Comparison of ENCODE assay signal across 23 cellular contexts in genomic region chr6:140475086-140475485, GRCh38.
DNase-seq lines count a peak whose midpoint lies in the region; ATAC-seq and TF ChIP-seq lines count a peak whose summit lies in the region.
"Had no signal": no experiment of that assay in that cellular context is flagged by ENCODE, and none has a peak within 500 bp of the region (broad histone marks: within the 10 kb centered on the region; RNA-seq: fewer than 3 reads in every experiment).

No MANE protein-coding gene starts in this region.

- peaks cover 4% of the 10 kb centered on the region for H3K9me3 ChIP-seq in IMR-90 (ENCODE audit: control insufficient read depth, insufficient read depth, low read length)
- H3K9me3 ChIP-seq in spleen, result no peaks in the 10 kb centered on the region
- H3K9me3 ChIP-seq: body of pancreas, psoas muscle had no signal

- no peaks in the 10 kb centered on the region for H3K79me1 ChIP-seq in IMR-90 (ENCODE audit: low read depth in 1 of 2, low read length in 2 of 2)

- H3K4me1 ChIP-seq in IMR-90 (ENCODE audit: control insufficient read depth, insufficient read depth, low read length) (no peaks in the 10 kb centered on the region; the same call in 1 of the 2 replicates), spleen (no peaks in the 10 kb centered on the region)
- H3K4me1 ChIP-seq: body of pancreas, gastroesophageal sphincter, psoas muscle had no signal

- no peak overlapping the region for H3K4ac ChIP-seq in IMR-90 (ENCODE audit: low read depth, low read length)

- intact Hi-C loops in IMR-90 (cut with micrococcal nuclease), result no loop called here
- intact Hi-C loops in spleen (cut with DNase I; ENCODE audit: low total_unique reads), result no loop called here

- H3K4me2 ChIP-seq in IMR-90 (ENCODE audit: low read depth, low read length), result no peak overlapping the region

- no peak for TF ChIP-seq RAD21 in IMR-90 (IDR thresholded peaks at IDR 0.05; ENCODE audit: low read length)

- dilution Hi-C loops in IMR-90 (cut with HindIII; ENCODE audit: low sequenced_read_pairs, unreplicated experiment), result no loop called here

- H4K5ac ChIP-seq in IMR-90 (ENCODE audit: low read depth, low read length), result no peak overlapping the region; the same call in 1 of the 2 replicates

- BruUV-seq in IMR-90 (replicated peaks; lab: Mats Ljungman, UMichigan), result no TSS peak

- H3K9me1 ChIP-seq in IMR-90 (ENCODE audit: insufficient read depth, low read length), result no peaks in the 10 kb centered on the region

- in situ Hi-C loops in IMR-90 (cut with MboI; ENCODE audit: low sequenced_read_pairs), result no loop called here

- H3K27me3 ChIP-seq in IMR-90 (ENCODE audit: control insufficient read depth, insufficient read depth, low read length) (no peaks in the 10 kb centered on the region), spleen (replicated peaks in 1 of 7) (no peaks in the 10 kb centered on the region)
- H3K27me3 ChIP-seq: body of pancreas, gastroesophageal sphincter, MG63 had no signal

- H2BK5ac ChIP-seq in IMR-90 (ENCODE audit: low read depth, low read length, poor library complexity, severe bottlenecking), result no peak overlapping the region

- peak overlapping the region; percentile 15; the same call in 1 of the 2 replicates for H2BK20ac ChIP-seq in IMR-90 (ENCODE audit: low read depth, low read length)

- DNase-seq in IMR-90 (no peak), astrocyte of the hippocampus (ENCODE audit: low read depth, low spot score) (peak; percentile 47), iris pigment epithelial cell (ENCODE audit: low read depth) (peak; percentile 44), skeletal muscle cell (ENCODE audit: low read depth) (peak; percentile 23), HEK293T (ENCODE audit: extremely low spot score) (no peak), spleen (no peak), NCI-H187 treated with DMSO at 0.1 percent for 48 hours (lab: John Stamatoyannopoulos, UW) (no peak)
- DNase-seq: activated CD8-positive, alpha-beta memory T cell treated with anti-CD3 and anti-CD28 coated beads, Interleukin-2, amount 50 U/mL, for 48 hours; body of pancreas; CD8-positive, alpha-beta T cell; effector memory CD4-positive, alpha-beta T cell; MG63; NCI-H1436 treated with DMSO at 0.1 percent for 48 hours; NCI-H524; psoas muscle; RPMI8226; stimulated activated CD4-positive, alpha-beta T cell treated with anti-CD3 and anti-CD28 coated beads, Interleukin-4, amount 100 ng/mL, for 24 hours; trophoblast cell had no signal

- 0 out of 2 replicates have a peak overlapping the region, but pooled peaks have one; percentile 32 for H3K14ac ChIP-seq in IMR-90 (replicated peaks; ENCODE audit: low read depth, low read length)

- no CpG with 5 or more reads among the region's 2 CpGs for WGBS in IMR-90 (ENCODE audit: extremely low coverage in 2 of 2, insufficient read length in 1 of 2), 2 experiments
- 86 to 97% (median 88%) methylated on average over 2 of the region's 2 CpGs for WGBS in spleen, 5 donors

- no peaks in the 10 kb centered on the region for H3K36me3 ChIP-seq in IMR-90 (ENCODE audit: control insufficient read depth, insufficient read depth, low read length)
- no peaks in the 10 kb centered on the region for H3K36me3 ChIP-seq in spleen
- H3K36me3 ChIP-seq: gastroesophageal sphincter, MG63 had no signal

- no peak overlapping the region for H3K9ac ChIP-seq in IMR-90 (ENCODE audit: low read depth, low read length)

- 0 out of 3 replicates have a peak overlapping the region, but pooled peaks have one; percentile 59 for H2BK15ac ChIP-seq in IMR-90 (ENCODE audit: low read depth, low read length)

- H2AFZ ChIP-seq in IMR-90 (replicated peaks; ENCODE audit: low read length, poor library complexity), result no peak overlapping the region

- H3K27ac ChIP-seq in IMR-90 (ENCODE audit: insufficient read depth, low read length) (no peak overlapping the region), spleen (no peak overlapping the region)
- H3K27ac ChIP-seq: body of pancreas, gastroesophageal sphincter, psoas muscle, SK-N-MC had no signal

- H2AK9ac ChIP-seq in IMR-90 (replicated peaks; ENCODE audit: low read depth, low read length, poor library complexity), result no peak overlapping the region

- no peak overlapping the region for H4K91ac ChIP-seq in IMR-90 (ENCODE audit: insufficient read depth, low read depth, low read length)

- no peak overlapping the region for H3K23ac ChIP-seq in IMR-90 (ENCODE audit: low read depth, low read length)

- POLR2A ChIA-PET in IMR-90 (lab: Charles Lee; ENCODE audit: unreplicated experiment), result no interaction called here
- POLR2A ChIA-PET in HEK293T (lab: Yijun Ruan, JAX), result no interaction called here

- CTCF ChIA-PET in IMR-90 (lab: Yijun Ruan, JAX), result no interaction called here
- CTCF ChIA-PET in HEK293T (lab: Yijun Ruan, JAX), result no interaction called here

- H2AK5ac ChIP-seq in IMR-90 (ENCODE audit: low read depth, low read length), result no peak overlapping the region

- H3K56ac ChIP-seq in IMR-90 (ENCODE audit: extremely low read depth, insufficient read depth, low read length), result no peak overlapping the region

- H4K8ac ChIP-seq in IMR-90 (ENCODE audit: low read depth in 2 of 2, low read length in 2 of 2), result peak overlapping the region in 1 of 2 experiments; percentile 42; a peak in 1 of 4 replicates

- H3K4me3 ChIP-seq in IMR-90 (ENCODE audit: insufficient read depth, low read depth, low read length) (no peak overlapping the region), skeletal muscle cell (ENCODE audit: low read depth, low read length) (no peak overlapping the region), spleen (no peak overlapping the region)
- H3K4me3 ChIP-seq: body of pancreas, gastroesophageal sphincter, GM12878, MG63, psoas muscle, SK-N-MC had no signal

- no peaks in the 10 kb centered on the region for H4K20me1 ChIP-seq in IMR-90 (ENCODE audit: insufficient read depth, low read length)

- TF ChIP-seq CTCF in IMR-90 (conservative IDR thresholded peaks at IDR 0.05; ENCODE audit: low read depth, low read length) (no peak), spleen (IDR thresholded peaks at IDR 0.05 in 8 of 11, conservative IDR thresholded peaks at IDR 0.05 in 3 of 11) (no peak)

- peak overlapping the region; percentile 50; the same call in 1 of the 2 replicates for H2BK120ac ChIP-seq in IMR-90 (ENCODE audit: low read depth, low read length)

- ATAC-seq in IMR-90 (ENCODE audit: low read depth) (no peak), HG03571 (IDR thresholded peaks at IDR 0.05; ENCODE audit: unreplicated experiment) (no peak)
- ATAC-seq: body of pancreas; CD8-positive, alpha-beta T cell; esophagus mucosa; gastroesophageal sphincter; GM12878; psoas muscle had no signal

- no peak for TF ChIP-seq POLR2A in IMR-90 (IDR thresholded peaks at IDR 0.05; ENCODE audit: low read depth, low read length)
- no peak for TF ChIP-seq POLR2A in spleen (IDR thresholded peaks at IDR 0.05)

- peak overlapping the region; percentile 51; the same call in 1 of the 2 replicates for H3K18ac ChIP-seq in IMR-90 (ENCODE audit: low read depth, low read length)

TF ChIP-seq in IMR-90, 13 proteins besides CTCF, POLR2A, EP300 and RAD21:
- TF ChIP-seq CEBPB (IDR thresholded peaks at IDR 0.05; ENCODE audit: low read depth, low read length), result no peak
- TF ChIP-seq USF2 (IDR thresholded peaks at IDR 0.05; ENCODE audit: low read depth, low read length), result no peak
- TF ChIP-seq CHD1 (IDR thresholded peaks at IDR 0.05; ENCODE audit: low read depth, low read length), result no peak
- no peak for TF ChIP-seq BHLHE40 (IDR thresholded peaks at IDR 0.05; ENCODE audit: low read depth, low read length)
- no peak for TF ChIP-seq ELK1 (IDR thresholded peaks at IDR 0.05; ENCODE audit: borderline replicate concordance, low read depth, low read length)
- TF ChIP-seq RFX5 (IDR thresholded peaks at IDR 0.05; ENCODE audit: low read depth, low read length), result no peak

TF ChIP-seq in HEK293T, 16 proteins besides CTCF, POLR2A, EP300 and RAD21:
- TF ChIP-seq FOXM1 (IDR thresholded peaks at IDR 0.05; ENCODE audit: borderline replicate concordance) (no peak), FOXK2 (IDR thresholded peaks at IDR 0.05) (no peak), LEF1 (IDR thresholded peaks at IDR 0.05; ENCODE audit: borderline replicate concordance) (no peak), CTBP1 (IDR thresholded peaks at IDR 0.05; ENCODE audit: borderline replicate concordance) (no peak), SUZ12 (IDR thresholded peaks at IDR 0.05) (no peak), ELF4 (IDR thresholded peaks at IDR 0.05) (no peak), FOXA1 (IDR thresholded peaks at IDR 0.05) (no peak), NFRKB (IDR thresholded peaks at IDR 0.05) (no peak), ZNF384 (IDR thresholded peaks at IDR 0.05) (no peak), ARNT (IDR thresholded peaks at IDR 0.05) (no peak), BHLHE40 (IDR thresholded peaks at IDR 0.05; ENCODE audit: borderline replicate concordance) (no peak), SP1 (IDR thresholded peaks at IDR 0.05) (no peak), TARDBP (IDR thresholded peaks at IDR 0.05) (no peak), L3MBTL2 (conservative IDR thresholded peaks at IDR 0.05) (no peak), HDGF (IDR thresholded peaks at IDR 0.05; ENCODE audit: borderline replicate concordance) (no peak)
- TF ChIP-seq, protein P1, sequence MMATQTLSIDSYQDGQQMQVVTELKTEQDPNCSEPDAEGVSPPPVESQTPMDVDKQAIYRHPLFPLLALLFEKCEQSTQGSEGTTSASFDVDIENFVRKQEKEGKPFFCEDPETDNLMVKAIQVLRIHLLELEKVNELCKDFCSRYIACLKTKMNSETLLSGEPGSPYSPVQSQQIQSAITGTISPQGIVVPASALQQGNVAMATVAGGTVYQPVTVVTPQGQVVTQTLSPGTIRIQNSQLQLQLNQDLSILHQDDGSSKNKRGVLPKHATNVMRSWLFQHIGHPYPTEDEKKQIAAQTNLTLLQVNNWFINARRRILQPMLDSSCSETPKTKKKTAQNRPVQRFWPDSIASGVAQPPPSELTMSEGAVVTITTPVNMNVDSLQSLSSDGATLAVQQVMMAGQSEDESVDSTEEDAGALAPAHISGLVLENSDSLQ (IDR thresholded peaks at IDR 0.05), result no peak

Comparison
In these comparisons a context has a peak if more than half of its experiments do, and no peak if none do; other contexts are left out.
1. DNase-seq: peak in astrocyte of the hippocampus (single experiment), iris pigment epithelial cell (single experiment) and skeletal muscle cell (single experiment); none in IMR-90 (single experiment), HEK293T (single experiment), spleen (single experiment) and NCI-H187 treated with DMSO at 0.1 percent for 48 hours (single experiment).